25 cellular contexts compared by ENCODE assay signal in the genomic region with DNA sequence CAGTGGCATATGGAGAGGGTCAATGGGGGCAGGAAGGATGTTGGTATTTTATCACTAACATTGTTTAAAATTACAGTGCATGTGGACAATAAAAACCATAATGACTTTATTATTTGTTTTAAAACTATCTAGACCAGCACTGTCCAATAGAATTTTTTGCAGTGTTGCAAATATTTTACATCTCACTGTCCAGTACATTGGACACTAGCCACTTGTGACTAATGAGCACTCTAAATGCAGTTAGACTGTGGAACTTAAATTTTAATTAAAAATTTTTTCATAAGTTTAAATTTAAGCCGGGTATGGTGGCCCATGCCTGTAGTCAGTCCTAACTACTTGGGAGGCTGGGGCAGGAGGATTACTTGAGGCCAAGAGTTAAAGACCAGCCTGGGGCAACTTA.
"Had no signal": no experiment of that assay in that cellular context is flagged by ENCODE, and none has a peak within 500 bp of the region (broad histone marks: within the 10 kb centered on the region; RNA-seq: fewer than 3 reads in every experiment).

No MANE protein-coding gene starts in this region.

- H3K27ac Mint-ChIP-seq: naive thymus-derived CD8-positive, alpha-beta T cell; nephron; stimulated activated memory B cell treated with anti-CD40 and anti-IgM and Interleukin-4, amounts not matched to agents 10 μg/mL and 1 μg/mL and 100 μg/mL, for 72 hours; stimulated activated naive CD8-positive, alpha-beta T cell treated with anti-CD3 and anti-CD28 coated beads, Interleukin-15, amount 100 ng/mL, for 72 hours; type B pancreatic cell had no signal

- ATAC-seq: left cardiac atrium; left lobe of liver; naive thymus-derived CD8-positive, alpha-beta T cell; right lobe of liver; stimulated activated memory B cell treated with anti-CD40 and anti-IgM and Interleukin-4, amounts not matched to agents 10 μg/mL and 1 μg/mL and 100 μg/mL, for 72 hours; stimulated activated naive CD8-positive, alpha-beta T cell treated with anti-CD3 and anti-CD28 coated beads, Interleukin-15, amount 100 ng/mL, for 72 hours had no signal

- H3K27ac ChIP-seq: lower lobe of right lung, parathyroid adenoma, right atrium auricular region, right lobe of liver, tibial nerve, uterus had no signal

- H3K9ac ChIP-seq: parathyroid adenoma had no signal

- H3K9me3 ChIP-seq: lower lobe of right lung, right atrium auricular region, right lobe of liver, tibial nerve, uterus had no signal

- H2AFZ ChIP-seq: parathyroid adenoma had no signal

- H3K36me3 ChIP-seq: lower lobe of right lung, right atrium auricular region, right lobe of liver, tibial nerve, uterus had no signal

- H3K4me3 ChIP-seq: lower lobe of right lung, right atrium auricular region, right lobe of liver, smooth muscle cell, tibial nerve, uterus had no signal

- H3K27me3 Mint-ChIP-seq: naive thymus-derived CD8-positive, alpha-beta T cell; stimulated activated memory B cell treated with anti-CD40 and anti-IgM and Interleukin-4, amounts not matched to agents 10 μg/mL and 1 μg/mL and 100 μg/mL, for 72 hours; stimulated activated naive CD8-positive, alpha-beta T cell treated with anti-CD3 and anti-CD28 coated beads, Interleukin-15, amount 100 ng/mL, for 72 hours; type B pancreatic cell had no signal

- H3K36me3 Mint-ChIP-seq: stimulated activated memory B cell treated with anti-CD40 and anti-IgM and Interleukin-4, amounts not matched to agents 10 μg/mL and 1 μg/mL and 100 μg/mL, for 72 hours; type B pancreatic cell had no signal

- H3K4me2 ChIP-seq: smooth muscle cell had no signal

- H3K9me3 Mint-ChIP-seq: naive thymus-derived CD8-positive, alpha-beta T cell; stimulated activated memory B cell treated with anti-CD40 and anti-IgM and Interleukin-4, amounts not matched to agents 10 μg/mL and 1 μg/mL and 100 μg/mL, for 72 hours; stimulated activated naive CD8-positive, alpha-beta T cell treated with anti-CD3 and anti-CD28 coated beads, Interleukin-15, amount 100 ng/mL, for 72 hours had no signal

- DNase-seq: kidney glomerular epithelial cell; left cardiac atrium; lower lobe of right lung; mammary epithelial cell; mesenchymal stem cell; naive thymus-derived CD8-positive, alpha-beta T cell; nucleus accumbens; right lobe of liver; stimulated activated CD4-positive, alpha-beta T cell treated with anti-CD3 and anti-CD28 coated beads, Interleukin-1b, Interleukin-23, amount 100 ng/mL, for 48 hours; stimulated activated CD4-positive, alpha-beta T cell treated with anti-CD3 and anti-CD28 coated beads, Interleukin-2, amount 100 ng/mL, for 48 hours; stimulated activated CD4-positive, alpha-beta T cell treated with anti-CD3 and anti-CD28 coated beads, Interleukin-4, amount 100 ng/mL, for 4 hours; stimulated activated CD8-positive, alpha-beta memory T cell treated with anti-CD3 and anti-CD28 coated beads, Interleukin-4, amount 100 ng/mL, for 48 hours; stimulated activated naive CD4-positive, alpha-beta T cell treated with Interleukin-2 at 50 U/mL for 16 hours; stimulated activated naive CD8-positive, alpha-beta T cell treated with anti-CD3 and anti-CD28 coated beads, Interleukin-15, amount 100 ng/mL, for 72 hours; substantia nigra; uterus had no signal

- H3K4me3 Mint-ChIP-seq: naive thymus-derived CD8-positive, alpha-beta T cell; nephron; neural crest cell; stimulated activated memory B cell treated with anti-CD40 and anti-IgM and Interleukin-4, amounts not matched to agents 10 μg/mL and 1 μg/mL and 100 μg/mL, for 72 hours; stimulated activated naive CD8-positive, alpha-beta T cell treated with anti-CD3 and anti-CD28 coated beads, Interleukin-15, amount 100 ng/mL, for 72 hours; type B pancreatic cell had no signal

- H3K27me3 ChIP-seq: right atrium auricular region, right lobe of liver, tibial nerve, uterus had no signal

- H3K4me1 ChIP-seq: lower lobe of right lung, parathyroid adenoma, right atrium auricular region, right lobe of liver, tibial nerve, uterus had no signal

- H3K4me1 Mint-ChIP-seq: nephron; stimulated activated naive CD8-positive, alpha-beta T cell treated with anti-CD3 and anti-CD28 coated beads, Interleukin-15, amount 100 ng/mL, for 72 hours had no signal
